In genomic region chr4:128974203-128974602, GRCh38 we compare ENCODE assay signal across 18 cellular contexts.
DNase-seq lines count a peak whose midpoint lies in the region; ATAC-seq and TF ChIP-seq lines count a peak whose summit lies in the region.
"Had no signal": no experiment of that assay in that cellular context is flagged by ENCODE, and none has a peak within 500 bp of the region (broad histone marks: within the 10 kb centered on the region; RNA-seq: fewer than 3 reads in every experiment).

No MANE protein-coding gene starts in this region.

- no peaks in the 10 kb centered on the region for H3K9me3 Mint-ChIP-seq in natural killer cell treated with Interleukin-12 subunit alpha and Interleukin-12 subunit beta and Interleukin-15 and Interleukin-18, amount 100 ng/mL, for 72 hours
- H3K9me3 Mint-ChIP-seq: activated B cell treated with CpG ODN at 0.5 μM for 24 hours; neural progenitor cell; stimulated activated effector memory CD8-positive, alpha-beta T cell treated with anti-CD3 and anti-CD28 coated beads, Interleukin-12 subunit alpha, Interleukin-12 subunit beta, amount 100 ng/mL, for 72 hours; T-helper 1 cell treated with Interleukin-12 subunit alpha and Interleukin-12 subunit beta and Interleukin-4 antibody, amounts not matched to agents 30 μg/mL and 1 μg/mL, for 36 hours had no signal

- H3K4me1 Mint-ChIP-seq in natural killer cell treated with Interleukin-12 subunit alpha and Interleukin-12 subunit beta and Interleukin-15 and Interleukin-18, amount 100 ng/mL, for 72 hours (ENCODE audit: low read depth in 2 of 2), result no peaks in the 10 kb centered on the region
- H3K4me1 Mint-ChIP-seq: activated B cell treated with CpG ODN at 0.5 μM for 24 hours; stimulated activated effector memory CD8-positive, alpha-beta T cell treated with anti-CD3 and anti-CD28 coated beads, Interleukin-12 subunit alpha, Interleukin-12 subunit beta, amount 100 ng/mL, for 72 hours had no signal

- H3K36me3 Mint-ChIP-seq in natural killer cell treated with Interleukin-12 subunit alpha and Interleukin-12 subunit beta and Interleukin-15 and Interleukin-18, amount 100 ng/mL, for 72 hours, result no peaks in the 10 kb centered on the region

- TF ChIP-seq CTCF in astrocyte of the spinal cord (IDR thresholded peaks at IDR 0.05; ENCODE audit: low read depth, low read length), result no peak

- DNase-seq in EL (peak; percentile 10), NCI-H446 treated with DMSO at 0.1 percent for 48 hours (lab: John Stamatoyannopoulos, UW) (peak; percentile 44), astrocyte of the spinal cord (ENCODE audit: low read depth, low spot score) (peak; percentile 64), iris pigment epithelial cell (ENCODE audit: low read depth) (peak; percentile 46), dermis blood vessel endothelial cell (no peak), NCI-H1436 (lab: John Stamatoyannopoulos, UW) (no peak)
- no peak for DNase-seq in natural killer cell treated with Interleukin-12 subunit alpha and Interleukin-12 subunit beta and Interleukin-15 and Interleukin-18, amount 100 ng/mL, for 72 hours (ENCODE audit: low spot score)
- DNase-seq: activated B cell treated with CpG ODN at 0.5 μM for 24 hours, amygdala, Caco-2, colonic mucosa, glutamatergic neuron, GM23248 had no signal

- no peak overlapping the region for H3K4me3 Mint-ChIP-seq in natural killer cell treated with Interleukin-12 subunit alpha and Interleukin-12 subunit beta and Interleukin-15 and Interleukin-18, amount 100 ng/mL, for 72 hours
- H3K4me3 Mint-ChIP-seq: activated B cell treated with CpG ODN at 0.5 μM for 24 hours; neural progenitor cell; stimulated activated effector memory CD8-positive, alpha-beta T cell treated with anti-CD3 and anti-CD28 coated beads, Interleukin-12 subunit alpha, Interleukin-12 subunit beta, amount 100 ng/mL, for 72 hours; T-helper 1 cell treated with Interleukin-12 subunit alpha and Interleukin-12 subunit beta and Interleukin-4 antibody, amounts not matched to agents 30 μg/mL and 1 μg/mL, for 36 hours had no signal

- ATAC-seq in GM19328 (IDR thresholded peaks at IDR 0.05; ENCODE audit: unreplicated experiment), result no peak
- ATAC-seq in natural killer cell treated with Interleukin-12 subunit alpha and Interleukin-12 subunit beta and Interleukin-15 and Interleukin-18, amount 100 ng/mL, for 72 hours, result no peak
- ATAC-seq: Right ventricle myocardium inferior; stimulated activated effector memory CD8-positive, alpha-beta T cell treated with anti-CD3 and anti-CD28 coated beads, Interleukin-12 subunit alpha, Interleukin-12 subunit beta, amount 100 ng/mL, for 72 hours had no signal

- H3K27ac Mint-ChIP-seq in natural killer cell treated with Interleukin-12 subunit alpha and Interleukin-12 subunit beta and Interleukin-15 and Interleukin-18, amount 100 ng/mL, for 72 hours, result no peak overlapping the region
- H3K27ac Mint-ChIP-seq: activated B cell treated with CpG ODN at 0.5 μM for 24 hours; neural progenitor cell; stimulated activated effector memory CD8-positive, alpha-beta T cell treated with anti-CD3 and anti-CD28 coated beads, Interleukin-12 subunit alpha, Interleukin-12 subunit beta, amount 100 ng/mL, for 72 hours; T-helper 1 cell treated with Interleukin-12 subunit alpha and Interleukin-12 subunit beta and Interleukin-4 antibody, amounts not matched to agents 30 μg/mL and 1 μg/mL, for 36 hours had no signal

- in situ Hi-C loops in astrocyte of the spinal cord (cut with HindIII; ENCODE audit: low sequenced_read_pairs), result no loop called here

- H3K27me3 Mint-ChIP-seq in natural killer cell treated with Interleukin-12 subunit alpha and Interleukin-12 subunit beta and Interleukin-15 and Interleukin-18, amount 100 ng/mL, for 72 hours, result no peaks in the 10 kb centered on the region
- H3K27me3 Mint-ChIP-seq: activated B cell treated with CpG ODN at 0.5 μM for 24 hours had no signal

- H3K4me3 ChIP-seq in astrocyte of the spinal cord (ENCODE audit: low read depth, low read length), result no peak overlapping the region
- H3K4me3 ChIP-seq: colonic mucosa, GM23248, neural progenitor cell had no signal

Comparison
In these comparisons a context has a peak if more than half of its experiments do, and no peak if none do; other contexts are left out.
1. DNase-seq: peak in EL (single experiment), NCI-H446 treated with DMSO at 0.1 percent for 48 hours (single experiment), astrocyte of the spinal cord (single experiment) and iris pigment epithelial cell (single experiment); none in natural killer cell treated with Interleukin-12 subunit alpha and Interleukin-12 subunit beta and Interleukin-15 and Interleukin-18, amount 100 ng/mL, for 72 hours (single experiment), dermis blood vessel endothelial cell (single experiment) and NCI-H1436 (single experiment).